9 cellular contexts compared by ENCODE assay signal in genomic region chr4:158782539-158783360, GRCh38. TPM values are rescaled to one million over a fixed set of nuclear protein-coding genes. Genes with fewer than 3 reads are reported as not detected.
DNase-seq lines count a peak whose midpoint lies in the region; ATAC-seq and TF ChIP-seq lines count a peak whose summit lies in the region.
"Had no signal": no experiment of that assay in that cellular context is flagged by ENCODE, and none has a peak within 500 bp of the region (broad histone marks: within the 10 kb centered on the region; RNA-seq: fewer than 3 reads in every experiment).

No MANE protein-coding gene starts in this region.

- no peaks in the 10 kb centered on the region for H3K9me3 ChIP-seq in neural progenitor cell (ENCODE audit: low read depth)
- no peaks in the 10 kb centered on the region for H3K9me3 ChIP-seq in CD8-positive, alpha-beta T cell (ENCODE audit: low read length)

- intact Hi-C loops in CD8-positive, alpha-beta T cell (cut with DNase I, micrococcal nuclease) = no loop called here

- no peak for TF ChIP-seq CTCF in choroid plexus epithelial cell (conservative IDR thresholded peaks at IDR 0.05; ENCODE audit: low read depth, low read length)
- no peak for TF ChIP-seq CTCF in neural progenitor cell (IDR thresholded peaks at IDR 0.05)
- TF ChIP-seq CTCF in CD8-positive, alpha-beta T cell (IDR thresholded peaks at IDR 0.05) = no peak

- peaks cover 54% of the 10 kb centered on the region for H3K4me1 Mint-ChIP-seq in neural progenitor cell
- peaks cover 30% of the 10 kb centered on the region for H3K4me1 Mint-ChIP-seq in CD8-positive, alpha-beta T cell (ENCODE audit: low read depth)

- H3K4me3 Mint-ChIP-seq in neural progenitor cell = no peak overlapping the region
- no peak overlapping the region for H3K4me3 Mint-ChIP-seq in CD8-positive, alpha-beta T cell

- H2AFZ ChIP-seq in neural progenitor cell (replicated peaks) = peak overlapping the region; percentile 8

- ATAC-seq in GM18520 (IDR thresholded peaks at IDR 0.05; ENCODE audit: unreplicated experiment) = peak; percentile 73
- peak; percentile 44 for ATAC-seq in HG03378 (IDR thresholded peaks at IDR 0.05; ENCODE audit: unreplicated experiment)
- no peak for ATAC-seq in CD8-positive, alpha-beta T cell

- DNase-seq in choroid plexus epithelial cell (ENCODE audit: low read depth) (peak; percentile 36), neural progenitor cell (ENCODE audit: low spot score) (no peak), HuH-7 (ENCODE audit: low spot score) (no peak), H4 (ENCODE audit: low spot score) (no peak), cerebellum (ENCODE audit: low spot score) (no peak)
- no peak for DNase-seq in CD8-positive, alpha-beta T cell
- DNase-seq: posterior cingulate gyrus had no signal

- no peaks in the 10 kb centered on the region for H3K9me3 Mint-ChIP-seq in neural progenitor cell
- H3K9me3 Mint-ChIP-seq in CD8-positive, alpha-beta T cell = no peaks in the 10 kb centered on the region

- no peaks in the 10 kb centered on the region for H3K36me3 Mint-ChIP-seq in neural progenitor cell
- no peaks in the 10 kb centered on the region for H3K36me3 Mint-ChIP-seq in CD8-positive, alpha-beta T cell

- peaks cover 12% of the 10 kb centered on the region for H3F3A ChIP-seq in neural progenitor cell (ENCODE audit: low read depth)

- H3K27me3 ChIP-seq in neural progenitor cell = no peaks in the 10 kb centered on the region
- H3K27me3 ChIP-seq in CD8-positive, alpha-beta T cell (ENCODE audit: insufficient read depth, low read length) = no peaks in the 10 kb centered on the region

- H3K27ac Mint-ChIP-seq in neural progenitor cell = peak overlapping the region; percentile 33
- no peak overlapping the region for H3K27ac Mint-ChIP-seq in CD8-positive, alpha-beta T cell

- POLR2A ChIA-PET in CD8-positive, alpha-beta T cell (lab: Charles Lee) = no interaction called here

- H4K20me1 ChIP-seq in neural progenitor cell (ENCODE audit: low read depth) = no peaks in the 10 kb centered on the region

- CTCF ChIA-PET in CD8-positive, alpha-beta T cell (lab: Charles Lee) = interaction anchor here (1.0 kb wide), 1 partner anchor 61 kb away, joined by 3 read pairs; no protein-coding TSS in a partner anchor

- peaks cover 7% of the 10 kb centered on the region for H3K79me2 ChIP-seq in neural progenitor cell (ENCODE audit: low read depth)

- H3K4me1 ChIP-seq in neural progenitor cell = peaks cover 22% of the 10 kb centered on the region
- peaks cover 6% of the 10 kb centered on the region for H3K4me1 ChIP-seq in CD8-positive, alpha-beta T cell (ENCODE audit: insufficient read depth, low read length)

- H3K4me2 ChIP-seq in neural progenitor cell = peak overlapping the region; percentile 43

- H3K4me3 ChIP-seq in choroid plexus epithelial cell (ENCODE audit: low read depth, low read length) = no peak overlapping the region
- H3K4me3 ChIP-seq in neural progenitor cell = no peak overlapping the region
- H3K4me3 ChIP-seq in CD8-positive, alpha-beta T cell (ENCODE audit: low read depth, low read length) = no peak overlapping the region

- H3K27ac ChIP-seq in neural progenitor cell = peak overlapping the region; percentile 51
- H3K27ac ChIP-seq in CD8-positive, alpha-beta T cell (ENCODE audit: low read depth, low read length) = no peak overlapping the region

- peak overlapping the region; percentile 14 for H3K9ac ChIP-seq in neural progenitor cell

- H3K36me3 ChIP-seq in neural progenitor cell = no peaks in the 10 kb centered on the region
- no peaks in the 10 kb centered on the region for H3K36me3 ChIP-seq in CD8-positive, alpha-beta T cell (ENCODE audit: insufficient read depth, low read length)

- no peaks in the 10 kb centered on the region for H3K27me3 Mint-ChIP-seq in neural progenitor cell (ENCODE audit: insufficient read depth, low read depth)
- H3K27me3 Mint-ChIP-seq in CD8-positive, alpha-beta T cell (ENCODE audit: low read depth) = no peaks in the 10 kb centered on the region

RNA-seq across cellular contexts. Expression of gene FNIP2, which starts 13.9 kb away (rescaled TPM):
- 9.9 and 10.5 TPM in 2 replicates for total RNA-seq in neural progenitor cell (ENCODE audit: low replicate concordance)
- total RNA-seq in CD8-positive, alpha-beta T cell = 1 to 10 TPM; 8.1 to 8.9 TPM
- 5.2 and 5.7 TPM in 2 replicates for total RNA-seq in H4 (2014; rRNA removed; shearing (Covaris generic))
- 42.0 TPM for total RNA-seq in cerebellum

RNA-seq across cellular contexts. Expression of gene PPID, which starts 59.6 kb away (rescaled TPM):
- 54.0 and 106 TPM in 2 replicates for total RNA-seq in neural progenitor cell (ENCODE audit: low replicate concordance)
- total RNA-seq in CD8-positive, alpha-beta T cell = 10 to 100 TPM; 10.3 to 10.5 TPM
- 39.7 and 41.6 TPM in 2 replicates for total RNA-seq in H4 (2014; rRNA removed; shearing (Covaris generic))
- total RNA-seq in cerebellum = 18.8 TPM
